8 cellular contexts compared by ENCODE assay signal in genomic region chr5:163459888-163460561, GRCh38. TPM values are rescaled to one million over a fixed set of nuclear protein-coding genes. Genes with fewer than 3 reads are reported as not detected.
DNase-seq lines count a peak whose midpoint lies in the region; ATAC-seq and TF ChIP-seq lines count a peak whose summit lies in the region.

NUDCD2 (minus strand) TSS chr5:163460102; CDS start chr5:163460050, 52 bp downstream.

- DNase-seq in GM12864 (ENCODE audit: low read depth) = peak; percentile 99
- DNase-seq in NCI-H1105 (lab: John Stamatoyannopoulos, UW) = peak; percentile 84
- peak; percentile 96 for DNase-seq in SKM-1 treated with dmso at 0.1 percent for 144 hours (lab: John Stamatoyannopoulos, UW; ENCODE audit: unreplicated experiment)
- peak; percentile 91 for DNase-seq in activated naive CD8-positive, alpha-beta T cell treated with anti-CD3 and anti-CD28 coated beads for 36 hours
- DNase-seq in head of caudate nucleus = peak; percentile 92 to 98 (median 96)
- peak; percentile 98 for DNase-seq in osteocyte (ENCODE audit: extremely low spot score, unreplicated experiment)
- DNase-seq in thyroid gland = peak; percentile 94 to 97

- H3K4me3 Mint-ChIP-seq in activated naive CD8-positive, alpha-beta T cell treated with anti-CD3 and anti-CD28 coated beads for 36 hours = peak within 1 kb of the TSS; percentile 96
- peak within 1 kb of the TSS; percentile 96 for H3K4me3 Mint-ChIP-seq in osteocyte (ENCODE audit: unreplicated experiment)

- H3K36me3 ChIP-seq in thyroid gland = no peaks in the 10 kb centered on the region

- H3K9me3 ChIP-seq in thyroid gland = no peaks in the 10 kb centered on the region

- peak; percentile 18 for TF ChIP-seq CTCF in GM12864 (IDR thresholded peaks at IDR 0.05; ENCODE audit: low read depth, low read length, missing control alignments)
- peak; percentile 43 for TF ChIP-seq CTCF in osteocyte (IDR thresholded peaks at IDR 0.05)
- peak in 2 of 6 experiments; percentile 23 to 25 for TF ChIP-seq CTCF in thyroid gland (IDR thresholded peaks at IDR 0.05)

- H3K4me3 ChIP-seq in GM12864 (ENCODE audit: low read depth, low read length) (peak within 1 kb of the TSS; percentile 89), thyroid gland (replicated peaks in 1 of 3) (peak within 1 kb of the TSS; percentile 45 to 67 (median 55))

- TF ChIP-seq POLR2A in thyroid gland (IDR thresholded peaks at IDR 0.05) = peak in 1 of 2 donors; percentile 87

- peak within 1 kb of the TSS; percentile 92 to 98 (median 97) for H3K27ac ChIP-seq in thyroid gland

- H3K27ac Mint-ChIP-seq in activated naive CD8-positive, alpha-beta T cell treated with anti-CD3 and anti-CD28 coated beads for 36 hours = peak within 1 kb of the TSS; percentile 99
- peak within 1 kb of the TSS; percentile 100 for H3K27ac Mint-ChIP-seq in osteocyte (ENCODE audit: unreplicated experiment)

- H3K36me3 Mint-ChIP-seq in activated naive CD8-positive, alpha-beta T cell treated with anti-CD3 and anti-CD28 coated beads for 36 hours = peaks cover 36% of the 10 kb centered on the region
- H3K36me3 Mint-ChIP-seq in osteocyte (ENCODE audit: unreplicated experiment) = peaks cover 12% of the 10 kb centered on the region

- no peaks in the 10 kb centered on the region for H3K27me3 ChIP-seq in thyroid gland

- ATAC-seq in HG02623 (IDR thresholded peaks at IDR 0.05; ENCODE audit: unreplicated experiment) = peak; percentile 78

- intact Hi-C loops in head of caudate nucleus (cut with DNase I) = loop anchor here (1.0 kb wide), 1 partner anchor 45 kb away; the partner anchor contains the start of gene MAT2B
- intact Hi-C loops in thyroid gland (cut with DNase I) = loop anchor here (2.0 kb wide), 1 partner anchor 45 kb away; the partner anchor contains the start of gene MAT2B

- peaks cover 21% of the 10 kb centered on the region for H3K4me1 Mint-ChIP-seq in activated naive CD8-positive, alpha-beta T cell treated with anti-CD3 and anti-CD28 coated beads for 36 hours
- peaks cover 46% of the 10 kb centered on the region for H3K4me1 Mint-ChIP-seq in osteocyte (ENCODE audit: unreplicated experiment)

- WGBS in thyroid gland, 2 donors = 1% methylated on average over 13 to 32 of the region's 53 CpGs

- peaks cover 14 to 18% of the 10 kb centered on the region in 2 donors for H3K4me1 ChIP-seq in thyroid gland

- no peaks in the 10 kb centered on the region for H3K9me3 Mint-ChIP-seq in activated naive CD8-positive, alpha-beta T cell treated with anti-CD3 and anti-CD28 coated beads for 36 hours
- H3K9me3 Mint-ChIP-seq in osteocyte (ENCODE audit: unreplicated experiment) = no peaks in the 10 kb centered on the region

- H3K27me3 Mint-ChIP-seq in activated naive CD8-positive, alpha-beta T cell treated with anti-CD3 and anti-CD28 coated beads for 36 hours = peaks cover 4% of the 10 kb centered on the region
- no peaks in the 10 kb centered on the region for H3K27me3 Mint-ChIP-seq in osteocyte (ENCODE audit: unreplicated experiment)

RNA-seq across cellular contexts. Expression of gene NUDCD2, which starts in this region (rescaled TPM):
- total RNA-seq in activated naive CD8-positive, alpha-beta T cell treated with anti-CD3 and anti-CD28 coated beads for 36 hours = 10 to 100 TPM; 44.7 to 49.3 TPM
- total RNA-seq in osteocyte (25.1 and 30.0 TPM in 2 replicates), thyroid gland (10 to 100 TPM in 3 of 4 donors, 1 to 10 TPM in 1; 7.0 to 19.5 (median 14.8) TPM)

Comparison
In these comparisons a context has a peak if more than half of its experiments do, and no peak if none do; other contexts are left out.
1. Peak in every context shown above with its lines: DNase-seq, ATAC-seq, H3K4me3 ChIP-seq and H3K27ac ChIP-seq.